ENCODE assay signal across 8 cellular contexts in the genomic region with DNA sequence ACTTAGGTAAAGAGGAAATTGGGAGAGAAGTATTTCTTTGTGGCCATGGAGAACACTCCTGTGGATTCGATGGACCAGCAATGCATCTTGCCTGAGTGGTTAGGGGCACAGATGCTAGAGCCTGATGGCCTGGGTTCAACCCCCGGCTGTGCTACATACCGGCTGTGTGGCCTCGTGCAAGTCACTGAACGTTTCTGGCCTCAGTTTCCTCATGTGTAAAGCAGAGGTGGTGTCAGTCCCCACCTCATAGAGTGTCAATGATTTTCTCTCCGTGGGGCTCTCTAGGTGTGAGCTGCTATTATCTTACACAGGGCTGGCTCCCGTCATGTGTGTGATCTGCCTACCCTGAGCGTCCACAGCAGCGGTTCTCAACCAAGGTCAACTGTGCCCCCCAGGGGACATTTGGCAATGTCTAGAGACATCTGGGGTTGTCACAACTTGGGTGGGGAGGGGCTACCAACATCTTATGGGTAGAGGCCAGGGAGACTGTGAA. TPM values are rescaled to one million over a fixed set of nuclear protein-coding genes. Genes with fewer than 3 reads are reported as not detected.
DNase-seq lines count a peak whose midpoint lies in the region; ATAC-seq and TF ChIP-seq lines count a peak whose summit lies in the region.

No MANE protein-coding gene starts in this region.

- TF ChIP-seq POLR2A in IMR-90 (IDR thresholded peaks at IDR 0.05; ENCODE audit: low read depth, low read length) = no peak
- no peak for TF ChIP-seq POLR2A in right lobe of liver (IDR thresholded peaks at IDR 0.05)

- H3K27ac ChIP-seq in IMR-90 (ENCODE audit: insufficient read depth, low read length) (no peak overlapping the region; the same call in 1 of the 2 replicates), ascending aorta (peak overlapping the region; percentile 17 to 53), right lobe of liver (peak overlapping the region; percentile 64 to 76 (median 72)), subcutaneous abdominal adipose tissue (ENCODE audit: low read depth, low read length) (no peak overlapping the region)

- no peak for DNase-seq in IMR-90
- no peak for DNase-seq in ascending aorta (ENCODE audit: low spot score in 2 of 2)
- DNase-seq in right lobe of liver = peak in 1 of 3 donors; percentile 63
- no peak for DNase-seq in mesenteric fat pad (ENCODE audit: low spot score)
- no peak for DNase-seq in NCI-H1092 (lab: John Stamatoyannopoulos, UW)

- H3K4me1 ChIP-seq in IMR-90 (ENCODE audit: control insufficient read depth, insufficient read depth, low read length) = peaks cover 13% of the 10 kb centered on the region
- H3K4me1 ChIP-seq in ascending aorta = peaks cover 3 to 23% of the 10 kb centered on the region in 2 donors
- peaks cover 0 to 44% (median 19%) of the 10 kb centered on the region in 4 donors for H3K4me1 ChIP-seq in right lobe of liver
- peaks cover 0 to 34% (median 28%) of the 10 kb centered on the region in 5 donors for H3K4me1 ChIP-seq in subcutaneous abdominal adipose tissue (ENCODE audit: control insufficient read depth in 5 of 5, insufficient read depth in 5 of 5, low read length in 5 of 5)

- H3K14ac ChIP-seq in IMR-90 (replicated peaks; ENCODE audit: low read depth, low read length) = no peak overlapping the region

- peak overlapping the region; percentile 59 to 71; a peak in 1 of 4 replicates for H4K8ac ChIP-seq in IMR-90 (ENCODE audit: low read depth in 2 of 2, low read length in 2 of 2)

- peak overlapping the region; percentile 90 for H2AK5ac ChIP-seq in IMR-90 (ENCODE audit: low read depth, low read length)

- H3K27me3 ChIP-seq in IMR-90 (ENCODE audit: control insufficient read depth, insufficient read depth, low read length) (no peaks in the 10 kb centered on the region), ascending aorta (no peaks in the 10 kb centered on the region), right lobe of liver (no peaks in the 10 kb centered on the region), subcutaneous abdominal adipose tissue (ENCODE audit: control insufficient read depth in 5 of 5, insufficient read depth in 4 of 5, low read length in 5 of 5) (no peaks in the 10 kb centered on the region)

- H3K9me3 ChIP-seq in IMR-90 (ENCODE audit: control insufficient read depth, insufficient read depth, low read length) (no peaks in the 10 kb centered on the region), ascending aorta (no peaks in the 10 kb centered on the region), right lobe of liver (no peaks in the 10 kb centered on the region), subcutaneous abdominal adipose tissue (ENCODE audit: control insufficient read depth in 5 of 5, low read length in 5 of 5) (no peaks in the 10 kb centered on the region)

- H4K91ac ChIP-seq in IMR-90 (ENCODE audit: insufficient read depth, low read depth, low read length) = peak overlapping the region; percentile 87

- H2AK9ac ChIP-seq in IMR-90 (replicated peaks; ENCODE audit: low read depth, low read length, poor library complexity) = peak overlapping the region; percentile 73

- H2BK15ac ChIP-seq in IMR-90 (ENCODE audit: low read depth, low read length) = peak overlapping the region; percentile 94; the same call in 2 of the 3 replicates

- dilution Hi-C loops in IMR-90 (cut with HindIII; ENCODE audit: low sequenced_read_pairs, unreplicated experiment) = no loop called here

- intact Hi-C loops in IMR-90 (cut with micrococcal nuclease) = loop anchor here (1.0 to 10.0 kb wide), 6 partner anchors 58 to 285 kb away; partner anchors contain the start of gene CEBPB
- intact Hi-C loops in ascending aorta (cut with DNase I) = loop anchor here (1.0 to 5.0 kb wide), 3 partner anchors 183 to 343 kb away; partner anchors contain the start of gene CEBPB
- intact Hi-C loops in right lobe of liver (cut with DNase I) = loop anchor here (5.0 to 10.0 kb wide), 2 partner anchors 155 to 273 kb away; no protein-coding TSS in a partner anchor

- H4K5ac ChIP-seq in IMR-90 (ENCODE audit: low read depth, low read length) = peak overlapping the region; percentile 7

- no peaks in the 10 kb centered on the region for H3K36me3 ChIP-seq in IMR-90 (ENCODE audit: control insufficient read depth, insufficient read depth, low read length)
- H3K36me3 ChIP-seq in ascending aorta = no peaks in the 10 kb centered on the region
- no peaks in the 10 kb centered on the region for H3K36me3 ChIP-seq in right lobe of liver
- H3K36me3 ChIP-seq in subcutaneous abdominal adipose tissue (ENCODE audit: control insufficient read depth in 5 of 5, insufficient read depth in 5 of 5, low read length in 5 of 5) = no peaks in the 10 kb centered on the region

- CTCF ChIA-PET in IMR-90 (lab: Yijun Ruan, JAX) = no interaction called here

- H3K4me3 ChIP-seq in IMR-90 (ENCODE audit: insufficient read depth, low read depth, low read length) = no peak overlapping the region
- H3K4me3 ChIP-seq in ascending aorta = no peak overlapping the region
- no peak overlapping the region for H3K4me3 ChIP-seq in right lobe of liver
- no peak overlapping the region for H3K4me3 ChIP-seq in subcutaneous abdominal adipose tissue (ENCODE audit: low read depth in 1 of 5, low read length in 5 of 5)

- TF ChIP-seq CTCF in IMR-90 (conservative IDR thresholded peaks at IDR 0.05; ENCODE audit: low read depth, low read length) (no peak), ascending aorta (IDR thresholded peaks at IDR 0.05) (no peak), right lobe of liver (IDR thresholded peaks at IDR 0.05) (no peak)

- 78% methylated on average over 6 of the region's 9 CpGs; no CpG with 5 or more reads in 1 of the 2 experiments for WGBS in IMR-90 (ENCODE audit: extremely low coverage in 2 of 2, insufficient read length in 1 of 2), 2 experiments
- 55% methylated on average over 5 of the region's 9 CpGs for WGBS in right lobe of liver (ENCODE audit: insufficient coverage, low coverage, low lambda C conversion rate, missing lambda C conversion rate)

- H3K23ac ChIP-seq in IMR-90 (ENCODE audit: low read depth, low read length) = 0 out of 2 replicates have a peak overlapping the region, but pooled peaks have one; percentile 7

- no peak for ATAC-seq in IMR-90 (ENCODE audit: low read depth)
- peak; percentile 12 to 37 (median 21) for ATAC-seq in right lobe of liver
- no peak for ATAC-seq in GM19455 (IDR thresholded peaks at IDR 0.05; ENCODE audit: unreplicated experiment)
- no peak for ATAC-seq in HG03196 (IDR thresholded peaks at IDR 0.05; ENCODE audit: unreplicated experiment)

- peaks cover 0 to 4% of the 10 kb centered on the region in 2 experiments; a peak in 2 of 4 replicates for H3K79me1 ChIP-seq in IMR-90 (ENCODE audit: low read depth in 1 of 2, low read length in 2 of 2)

- H3K56ac ChIP-seq in IMR-90 (ENCODE audit: extremely low read depth, insufficient read depth, low read length) = no peak overlapping the region

- peak overlapping the region; percentile 1; the same call in 1 of the 2 replicates for H3K18ac ChIP-seq in IMR-90 (ENCODE audit: low read depth, low read length)

- in situ Hi-C loops in IMR-90 (cut with MboI; ENCODE audit: low sequenced_read_pairs) = loop anchor here (5.0 to 10.0 kb wide), 3 partner anchors 117 to 285 kb away; no protein-coding TSS in a partner anchor

- POLR2A ChIA-PET in IMR-90 (lab: Charles Lee; ENCODE audit: unreplicated experiment) = no interaction called here

- H4K20me1 ChIP-seq in IMR-90 (ENCODE audit: insufficient read depth, low read length) = no peaks in the 10 kb centered on the region

- peak overlapping the region; percentile 60 for H2BK20ac ChIP-seq in IMR-90 (ENCODE audit: low read depth, low read length)

- no peaks in the 10 kb centered on the region for H3K9me1 ChIP-seq in IMR-90 (ENCODE audit: insufficient read depth, low read length)

- H2BK120ac ChIP-seq in IMR-90 (ENCODE audit: low read depth, low read length) = peak overlapping the region; percentile 87

- peak overlapping the region; percentile 71 for H3K4ac ChIP-seq in IMR-90 (ENCODE audit: low read depth, low read length)

- H3K4me2 ChIP-seq in IMR-90 (ENCODE audit: low read depth, low read length) = no peak overlapping the region

- peak overlapping the region; percentile 5 for H2AFZ ChIP-seq in IMR-90 (replicated peaks; ENCODE audit: low read length, poor library complexity)

- no peak overlapping the region for H3K9ac ChIP-seq in IMR-90 (ENCODE audit: low read depth, low read length)
- peak overlapping the region in 3 of 5 donors; percentile 17 to 65 (median 41) for H3K9ac ChIP-seq in subcutaneous abdominal adipose tissue (ENCODE audit: low read length in 5 of 5)

- H2BK5ac ChIP-seq in IMR-90 (ENCODE audit: low read depth, low read length, poor library complexity, severe bottlenecking) = no peak overlapping the region

- no peak for TF ChIP-seq RAD21 in IMR-90 (IDR thresholded peaks at IDR 0.05; ENCODE audit: low read length)

- no TSS peak for BruUV-seq in IMR-90 (replicated peaks; lab: Mats Ljungman, UMichigan)

TF ChIP-seq in IMR-90, 13 proteins besides CTCF, POLR2A, EP300 and RAD21 (continues in another document):
- TF ChIP-seq, protein P1, sequence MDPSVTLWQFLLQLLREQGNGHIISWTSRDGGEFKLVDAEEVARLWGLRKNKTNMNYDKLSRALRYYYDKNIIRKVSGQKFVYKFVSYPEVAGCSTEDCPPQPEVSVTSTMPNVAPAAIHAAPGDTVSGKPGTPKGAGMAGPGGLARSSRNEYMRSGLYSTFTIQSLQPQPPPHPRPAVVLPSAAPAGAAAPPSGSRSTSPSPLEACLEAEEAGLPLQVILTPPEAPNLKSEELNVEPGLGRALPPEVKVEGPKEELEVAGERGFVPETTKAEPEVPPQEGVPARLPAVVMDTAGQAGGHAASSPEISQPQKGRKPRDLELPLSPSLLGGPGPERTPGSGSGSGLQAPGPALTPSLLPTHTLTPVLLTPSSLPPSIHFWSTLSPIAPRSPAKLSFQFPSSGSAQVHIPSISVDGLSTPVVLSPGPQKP (IDR thresholded peaks at IDR 0.05; ENCODE audit: borderline replicate concordance, low read depth, low read length) = no peak
- TF ChIP-seq MAFK (IDR thresholded peaks at IDR 0.05; ENCODE audit: low read depth, low read length) (no peak), RCOR1 (IDR thresholded peaks at IDR 0.05; ENCODE audit: insufficient replicate concordance, low read length) (no peak), MAZ (IDR thresholded peaks at IDR 0.05; ENCODE audit: borderline replicate concordance, low read depth, low read length) (no peak), CEBPB (IDR thresholded peaks at IDR 0.05; ENCODE audit: low read depth, low read length) (no peak), BHLHE40 (IDR thresholded peaks at IDR 0.05; ENCODE audit: low read depth, low read length) (no peak), SMC3 (IDR thresholded peaks at IDR 0.05; ENCODE audit: low read depth, low read length) (no peak), CHD1 (IDR thresholded peaks at IDR 0.05; ENCODE audit: low read depth, low read length) (no peak), RFX5 (IDR thresholded peaks at IDR 0.05; ENCODE audit: low read depth, low read length) (no peak), MXI1 (IDR thresholded peaks at IDR 0.05; ENCODE audit: borderline replicate concordance, low read depth, low read length) (no peak)

RNA-seq across cellular contexts. Expression of gene PTPN1, which starts 50.0 kb away (rescaled TPM):
- total RNA-seq in IMR-90 (2012; rRNA removed) = 31.7 and 38.0 TPM in 2 replicates
- 37.1 and 37.4 TPM in 2 replicates for polyA plus RNA-seq in IMR-90 (2012; rRNA removed)
- 27.3 and 29.6 TPM in 2 replicates for polyA plus RNA-seq in IMR-90 (2012; cell fraction: cytosol; rRNA removed)
- polyA plus RNA-seq in IMR-90 (2012; cell fraction: nucleus; rRNA removed; ENCODE audit: low replicate concordance) = 35.3 and 62.9 TPM in 2 replicates
- 30.2 TPM for total RNA-seq in ascending aorta
- total RNA-seq in right lobe of liver = 10 to 100 TPM in 5 of 6 experiments, 1 to 10 TPM in 1; 9.5 to 14.9 (median 12.6) TPM
- 50.9 TPM for total RNA-seq in mesenteric fat pad

Comparison
In these comparisons a context has a peak if more than half of its experiments do, and no peak if none do; other contexts are left out.
1. ATAC-seq: peak in right lobe of liver (4 of 4); none in IMR-90 (single experiment), GM19455 (single experiment) and HG03196 (single experiment).
2. H3K27ac ChIP-seq: peak in ascending aorta (2 of 2) and right lobe of liver (3 of 3); none in IMR-90 (single experiment) and subcutaneous abdominal adipose tissue (single experiment).